Comparison of ENCODE assay signal across 15 cellular contexts in genomic region chr2:233089851-233090250, GRCh38. TPM values are rescaled to one million over a fixed set of nuclear protein-coding genes. Genes with fewer than 3 reads are reported as not detected.
DNase-seq lines count a peak whose midpoint lies in the region; ATAC-seq and TF ChIP-seq lines count a peak whose summit lies in the region.
"Had no signal": no experiment of that assay in that cellular context is flagged by ENCODE, and none has a peak within 500 bp of the region (broad histone marks: within the 10 kb centered on the region; RNA-seq: fewer than 3 reads in every experiment).

No MANE protein-coding gene starts in this region.

- DNase-seq in activated CD8-positive, alpha-beta T cell treated with anti-CD3 and anti-CD28 coated beads for 36 hours = no peak
- DNase-seq in activated CD8-positive, alpha-beta T cell treated with anti-CD3 and anti-CD28 coated beads, Interleukin-2, amount 10 ng/mL, durations not matched to agents 7 days and 5 days = no peak
- DNase-seq in activated B cell treated with CpG ODN at 0.5 μM for 24 hours = no peak
- no peak for DNase-seq in memory B cell (ENCODE audit: low spot score in 2 of 2)
- no peak for DNase-seq in stimulated activated naive B cell treated with anti-CD40 and anti-IgM and Interleukin-4, amounts not matched to agents 10 μg/mL and 1 μg/mL and 100 μg/mL, for 72 hours
- no peak for DNase-seq in NCI-H1417 treated with DMSO at 0.1 percent for 48 hours (lab: John Stamatoyannopoulos, UW)
- no peak for DNase-seq in GM10266 (ENCODE audit: extremely low spot score)
- DNase-seq: DMS79 treated with DMSO at 0.1 percent for 48 hours, GOT3, MG63, NCI-H1092, NCI-H524 had no signal

- CTCF ChIA-PET in activated CD8-positive, alpha-beta T cell treated with anti-CD3 and anti-CD28 coated beads for 36 hours (lab: Charles Lee) = interaction anchor here (0.7 to 1.2 kb wide), 2 partner anchors 36 to 400 kb away, joined by 3 to 5 read pairs; no protein-coding TSS in a partner anchor
- CTCF ChIA-PET in activated CD8-positive, alpha-beta T cell treated with anti-CD3 and anti-CD28 coated beads, Interleukin-2, amount 10 ng/mL, durations not matched to agents 7 days and 5 days (lab: Charles Lee) = interaction anchor here (1.3 kb wide), 1 partner anchor 29 kb away, joined by 6 read pairs; the partner anchor contains the start of gene INPP5D
- CTCF ChIA-PET in activated B cell treated with CpG ODN at 0.5 μM for 24 hours (lab: Charles Lee) = interaction anchor here (0.6 to 1.1 kb wide), 2 partner anchors 36 to 782 kb away, joined by 3 to 5 read pairs; no protein-coding TSS in a partner anchor

- no peak for ATAC-seq in activated CD8-positive, alpha-beta T cell treated with anti-CD3 and anti-CD28 coated beads for 36 hours
- ATAC-seq in activated CD8-positive, alpha-beta T cell treated with anti-CD3 and anti-CD28 coated beads, Interleukin-2, amount 10 ng/mL, durations not matched to agents 7 days and 5 days = no peak
- ATAC-seq in activated B cell treated with CpG ODN at 0.5 μM for 24 hours (ENCODE audit: low read depth) (no peak), memory B cell (ENCODE audit: low read depth) (no peak), HG03457 (IDR thresholded peaks at IDR 0.05; ENCODE audit: unreplicated experiment) (no peak)
- ATAC-seq in stimulated activated naive B cell treated with anti-CD40 and anti-IgM and Interleukin-4, amounts not matched to agents 10 μg/mL and 1 μg/mL and 100 μg/mL, for 72 hours (replicated peaks) = no peak
- ATAC-seq: Right ventricle myocardium inferior had no signal

- peaks cover 32% of the 10 kb centered on the region for H3K36me3 Mint-ChIP-seq in activated CD8-positive, alpha-beta T cell treated with anti-CD3 and anti-CD28 coated beads for 36 hours (ENCODE audit: low read depth)
- peaks cover 70% of the 10 kb centered on the region for H3K36me3 Mint-ChIP-seq in activated CD8-positive, alpha-beta T cell treated with anti-CD3 and anti-CD28 coated beads, Interleukin-2, amount 10 ng/mL, durations not matched to agents 7 days and 5 days (ENCODE audit: low read depth)
- H3K36me3 Mint-ChIP-seq in activated B cell treated with CpG ODN at 0.5 μM for 24 hours (ENCODE audit: low read depth) = peaks cover 69% of the 10 kb centered on the region
- H3K36me3 Mint-ChIP-seq in memory B cell = peaks cover 39% of the 10 kb centered on the region
- H3K36me3 Mint-ChIP-seq in stimulated activated naive B cell treated with anti-CD40 and anti-IgM and Interleukin-4, amounts not matched to agents 10 μg/mL and 1 μg/mL and 100 μg/mL, for 72 hours = peaks cover 72 to 85% of the 10 kb centered on the region in 2 donors

- POLR2A ChIA-PET in activated CD8-positive, alpha-beta T cell treated with anti-CD3 and anti-CD28 coated beads for 36 hours (lab: Charles Lee) = interaction anchor here (0.8 kb wide), 1 partner anchor 8 kb away, joined by 3 read pairs; no protein-coding TSS in a partner anchor
- POLR2A ChIA-PET in activated CD8-positive, alpha-beta T cell treated with anti-CD3 and anti-CD28 coated beads, Interleukin-2, amount 10 ng/mL, durations not matched to agents 7 days and 5 days (lab: Charles Lee) = no interaction called here
- POLR2A ChIA-PET in activated B cell treated with CpG ODN at 0.5 μM for 24 hours (lab: Charles Lee) = interaction anchor here (12.9 to 13.1 kb wide), 2 partner anchors 12 to 30 kb away, joined by 270 to 319 read pairs; partner anchors contain the start of gene INPP5D

- no peak for TF ChIP-seq CTCF in activated CD8-positive, alpha-beta T cell treated with anti-CD3 and anti-CD28 coated beads for 36 hours (IDR thresholded peaks at IDR 0.05)
- TF ChIP-seq CTCF in activated B cell treated with CpG ODN at 0.5 μM for 24 hours (IDR thresholded peaks at IDR 0.05) (no peak), GM10266 (IDR thresholded peaks at IDR 0.05; ENCODE audit: control insufficient read depth, insufficient read depth, low read depth, missing control alignments) (no peak)

- no peaks in the 10 kb centered on the region for H3K27me3 Mint-ChIP-seq in activated CD8-positive, alpha-beta T cell treated with anti-CD3 and anti-CD28 coated beads for 36 hours
- no peaks in the 10 kb centered on the region for H3K27me3 Mint-ChIP-seq in activated CD8-positive, alpha-beta T cell treated with anti-CD3 and anti-CD28 coated beads, Interleukin-2, amount 10 ng/mL, durations not matched to agents 7 days and 5 days (ENCODE audit: low read depth)
- H3K27me3 Mint-ChIP-seq in activated B cell treated with CpG ODN at 0.5 μM for 24 hours (no peaks in the 10 kb centered on the region), memory B cell (no peaks in the 10 kb centered on the region)
- no peaks in the 10 kb centered on the region for H3K27me3 Mint-ChIP-seq in stimulated activated naive B cell treated with anti-CD40 and anti-IgM and Interleukin-4, amounts not matched to agents 10 μg/mL and 1 μg/mL and 100 μg/mL, for 72 hours

- peak overlapping the region; percentile 14 for H3K27ac Mint-ChIP-seq in activated CD8-positive, alpha-beta T cell treated with anti-CD3 and anti-CD28 coated beads for 36 hours
- no peak overlapping the region for H3K27ac Mint-ChIP-seq in activated CD8-positive, alpha-beta T cell treated with anti-CD3 and anti-CD28 coated beads, Interleukin-2, amount 10 ng/mL, durations not matched to agents 7 days and 5 days
- H3K27ac Mint-ChIP-seq in activated B cell treated with CpG ODN at 0.5 μM for 24 hours = peak overlapping the region; percentile 87
- peak overlapping the region; percentile 95 for H3K27ac Mint-ChIP-seq in memory B cell
- peak overlapping the region; percentile 95 for H3K27ac Mint-ChIP-seq in stimulated activated naive B cell treated with anti-CD40 and anti-IgM and Interleukin-4, amounts not matched to agents 10 μg/mL and 1 μg/mL and 100 μg/mL, for 72 hours

- H3K9me3 Mint-ChIP-seq in activated CD8-positive, alpha-beta T cell treated with anti-CD3 and anti-CD28 coated beads for 36 hours = no peaks in the 10 kb centered on the region
- no peaks in the 10 kb centered on the region for H3K9me3 Mint-ChIP-seq in activated CD8-positive, alpha-beta T cell treated with anti-CD3 and anti-CD28 coated beads, Interleukin-2, amount 10 ng/mL, durations not matched to agents 7 days and 5 days (ENCODE audit: insufficient read depth)
- H3K9me3 Mint-ChIP-seq in activated B cell treated with CpG ODN at 0.5 μM for 24 hours (no peaks in the 10 kb centered on the region), memory B cell (no peaks in the 10 kb centered on the region)
- peaks cover 0 to 3% of the 10 kb centered on the region in 2 donors for H3K9me3 Mint-ChIP-seq in stimulated activated naive B cell treated with anti-CD40 and anti-IgM and Interleukin-4, amounts not matched to agents 10 μg/mL and 1 μg/mL and 100 μg/mL, for 72 hours

- peaks cover 50% of the 10 kb centered on the region for H3K4me1 Mint-ChIP-seq in activated CD8-positive, alpha-beta T cell treated with anti-CD3 and anti-CD28 coated beads for 36 hours (ENCODE audit: low read depth)
- H3K4me1 Mint-ChIP-seq in activated CD8-positive, alpha-beta T cell treated with anti-CD3 and anti-CD28 coated beads, Interleukin-2, amount 10 ng/mL, durations not matched to agents 7 days and 5 days (ENCODE audit: low read depth) = peaks cover 50% of the 10 kb centered on the region
- H3K4me1 Mint-ChIP-seq in activated B cell treated with CpG ODN at 0.5 μM for 24 hours (peaks cover 96% of the 10 kb centered on the region), memory B cell (peaks cover 67% of the 10 kb centered on the region)
- peaks cover 65 to 95% of the 10 kb centered on the region in 2 donors for H3K4me1 Mint-ChIP-seq in stimulated activated naive B cell treated with anti-CD40 and anti-IgM and Interleukin-4, amounts not matched to agents 10 μg/mL and 1 μg/mL and 100 μg/mL, for 72 hours

- intact Hi-C loops in activated CD8-positive, alpha-beta T cell treated with anti-CD3 and anti-CD28 coated beads for 36 hours (cut with micrococcal nuclease) = no loop called here
- intact Hi-C loops in activated B cell treated with CpG ODN at 0.5 μM for 24 hours (cut with micrococcal nuclease) = no loop called here

- H3K4me3 Mint-ChIP-seq in activated CD8-positive, alpha-beta T cell treated with anti-CD3 and anti-CD28 coated beads for 36 hours = no peak overlapping the region
- H3K4me3 Mint-ChIP-seq in activated CD8-positive, alpha-beta T cell treated with anti-CD3 and anti-CD28 coated beads, Interleukin-2, amount 10 ng/mL, durations not matched to agents 7 days and 5 days = no peak overlapping the region
- H3K4me3 Mint-ChIP-seq in activated B cell treated with CpG ODN at 0.5 μM for 24 hours (no peak overlapping the region), memory B cell (no peak overlapping the region)
- no peak overlapping the region for H3K4me3 Mint-ChIP-seq in stimulated activated naive B cell treated with anti-CD40 and anti-IgM and Interleukin-4, amounts not matched to agents 10 μg/mL and 1 μg/mL and 100 μg/mL, for 72 hours

RNA-seq across cellular contexts. Expression of gene INPP5D, which starts 29.7 kb away (rescaled TPM):
- 10 to 100 TPM; 38.6 to 40.2 TPM for total RNA-seq in activated CD8-positive, alpha-beta T cell treated with anti-CD3 and anti-CD28 coated beads for 36 hours
- 100 to 1,000 TPM; 108 to 122 TPM for total RNA-seq in activated CD8-positive, alpha-beta T cell treated with anti-CD3 and anti-CD28 coated beads, Interleukin-2, amount 10 ng/mL, durations not matched to agents 7 days and 5 days
- 247 and 275 TPM in 2 replicates for total RNA-seq in activated B cell treated with CpG ODN at 0.5 μM for 24 hours

RNA-seq across cellular contexts. Expression of gene NEU2, which starts 57.4 kb away (rescaled TPM):
- total RNA-seq in activated CD8-positive, alpha-beta T cell treated with anti-CD3 and anti-CD28 coated beads for 36 hours = not detected
- not detected for total RNA-seq in activated CD8-positive, alpha-beta T cell treated with anti-CD3 and anti-CD28 coated beads, Interleukin-2, amount 10 ng/mL, durations not matched to agents 7 days and 5 days
- total RNA-seq in activated B cell treated with CpG ODN at 0.5 μM for 24 hours = not detected in 2 replicates
- total RNA-seq: G401, Right ventricle myocardium inferior had no signal
